ENCODE assay signal across 1 cellular context in the genomic region with DNA sequence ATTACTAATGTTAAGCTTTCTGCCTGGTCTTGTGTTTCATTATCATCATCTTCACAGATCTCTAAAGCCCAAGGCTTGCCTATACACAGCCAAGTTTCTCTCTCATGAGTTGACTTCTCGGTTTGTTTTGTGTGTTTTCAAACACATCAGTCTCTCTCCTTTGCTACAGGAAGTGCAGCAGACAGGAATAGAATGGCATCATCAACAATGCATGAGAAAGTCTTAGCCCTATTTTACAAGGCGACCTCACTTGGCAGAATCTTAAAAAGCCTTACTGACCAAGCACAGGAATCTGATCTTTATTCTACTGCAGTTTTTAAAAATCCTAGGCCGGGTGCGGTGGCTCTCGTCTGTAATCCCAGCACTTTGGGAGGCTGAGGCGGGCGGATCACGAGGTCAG.
TF ChIP-seq lines count a peak whose summit lies in the region.

No MANE protein-coding gene starts in this region.

TF ChIP-seq in GM23338, 12 proteins besides CTCF, POLR2A, EP300 and RAD21 (continued from another document):
- TF ChIP-seq, protein P1, sequence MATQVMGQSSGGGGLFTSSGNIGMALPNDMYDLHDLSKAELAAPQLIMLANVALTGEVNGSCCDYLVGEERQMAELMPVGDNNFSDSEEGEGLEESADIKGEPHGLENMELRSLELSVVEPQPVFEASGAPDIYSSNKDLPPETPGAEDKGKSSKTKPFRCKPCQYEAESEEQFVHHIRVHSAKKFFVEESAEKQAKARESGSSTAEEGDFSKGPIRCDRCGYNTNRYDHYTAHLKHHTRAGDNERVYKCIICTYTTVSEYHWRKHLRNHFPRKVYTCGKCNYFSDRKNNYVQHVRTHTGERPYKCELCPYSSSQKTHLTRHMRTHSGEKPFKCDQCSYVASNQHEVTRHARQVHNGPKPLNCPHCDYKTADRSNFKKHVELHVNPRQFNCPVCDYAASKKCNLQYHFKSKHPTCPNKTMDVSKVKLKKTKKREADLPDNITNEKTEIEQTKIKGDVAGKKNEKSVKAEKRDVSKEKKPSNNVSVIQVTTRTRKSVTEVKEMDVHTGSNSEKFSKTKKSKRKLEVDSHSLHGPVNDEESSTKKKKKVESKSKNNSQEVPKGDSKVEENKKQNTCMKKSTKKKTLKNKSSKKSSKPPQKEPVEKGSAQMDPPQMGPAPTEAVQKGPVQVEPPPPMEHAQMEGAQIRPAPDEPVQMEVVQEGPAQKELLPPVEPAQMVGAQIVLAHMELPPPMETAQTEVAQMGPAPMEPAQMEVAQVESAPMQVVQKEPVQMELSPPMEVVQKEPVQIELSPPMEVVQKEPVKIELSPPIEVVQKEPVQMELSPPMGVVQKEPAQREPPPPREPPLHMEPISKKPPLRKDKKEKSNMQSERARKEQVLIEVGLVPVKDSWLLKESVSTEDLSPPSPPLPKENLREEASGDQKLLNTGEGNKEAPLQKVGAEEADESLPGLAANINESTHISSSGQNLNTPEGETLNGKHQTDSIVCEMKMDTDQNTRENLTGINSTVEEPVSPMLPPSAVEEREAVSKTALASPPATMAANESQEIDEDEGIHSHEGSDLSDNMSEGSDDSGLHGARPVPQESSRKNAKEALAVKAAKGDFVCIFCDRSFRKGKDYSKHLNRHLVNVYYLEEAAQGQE (IDR thresholded peaks at IDR 0.05; ENCODE audit: unreplicated experiment), result no peak
- no peak for TF ChIP-seq ZNF114 (CRISPR knock-in tag; IDR thresholded peaks at IDR 0.05)
